ENCODE assay signal across 11 cellular contexts in the genomic region with DNA sequence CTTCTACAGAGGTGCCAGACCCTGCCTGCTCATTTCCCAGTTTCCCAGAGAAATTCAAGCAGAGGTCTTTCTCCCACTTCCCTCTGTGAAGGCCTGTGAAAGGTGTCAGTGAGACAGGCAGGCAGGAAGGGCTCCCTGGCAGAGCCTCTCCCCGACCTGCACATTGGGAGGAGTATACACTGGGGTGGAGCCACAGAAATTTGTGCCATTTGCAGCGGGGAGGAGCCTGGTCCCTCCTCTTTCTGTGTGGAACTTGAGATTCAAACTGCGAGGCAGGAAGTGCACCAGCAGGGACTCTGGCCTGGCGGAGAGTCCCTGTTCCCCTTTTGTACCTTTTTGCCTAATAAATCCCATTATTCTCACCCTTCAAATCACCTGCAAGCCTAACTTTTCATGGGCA. TPM values are rescaled to one million over a fixed set of nuclear protein-coding genes. Genes with fewer than 3 reads are reported as not detected.
A peak's percentile ranks its signal among the peaks of the same experiment; 100 is the strongest.
DNase-seq lines count a peak whose midpoint lies in the region; ATAC-seq lines count a peak whose summit lies in the region.
"Had no signal": no experiment of that assay in that cellular context is flagged by ENCODE, and none has a peak within 500 bp of the region (broad histone marks: within the 10 kb centered on the region; RNA-seq: fewer than 3 reads in every experiment).

No MANE protein-coding gene starts in this region.

- H3K4me3 Mint-ChIP-seq in activated CD4-positive, alpha-beta T cell treated with anti-CD3 and anti-CD28 coated beads, Interleukin-2, amount 10 ng/mL, durations not matched to agents 7 days and 5 days: no peak overlapping the region
- H3K4me3 Mint-ChIP-seq: B cell had no signal

- CTCF ChIA-PET in activated CD4-positive, alpha-beta T cell treated with anti-CD3 and anti-CD28 coated beads, Interleukin-2, amount 10 ng/mL, durations not matched to agents 7 days and 5 days (lab: Charles Lee): no interaction called here

- no peaks in the 10 kb centered on the region for H3K9me3 Mint-ChIP-seq in activated CD4-positive, alpha-beta T cell treated with anti-CD3 and anti-CD28 coated beads, Interleukin-2, amount 10 ng/mL, durations not matched to agents 7 days and 5 days

- no peaks in the 10 kb centered on the region for H3K36me3 Mint-ChIP-seq in activated CD4-positive, alpha-beta T cell treated with anti-CD3 and anti-CD28 coated beads, Interleukin-2, amount 10 ng/mL, durations not matched to agents 7 days and 5 days (ENCODE audit: low read depth)

- H3K27ac Mint-ChIP-seq in activated CD4-positive, alpha-beta T cell treated with anti-CD3 and anti-CD28 coated beads, Interleukin-2, amount 10 ng/mL, durations not matched to agents 7 days and 5 days: no peak overlapping the region
- H3K27ac Mint-ChIP-seq: B cell had no signal

- POLR2A ChIA-PET in activated CD4-positive, alpha-beta T cell treated with anti-CD3 and anti-CD28 coated beads, Interleukin-2, amount 10 ng/mL, durations not matched to agents 7 days and 5 days (lab: Charles Lee): no interaction called here

- ATAC-seq in HG02870 (IDR thresholded peaks at IDR 0.05; ENCODE audit: unreplicated experiment) (peak; percentile 87), sciatic nerve (no peak), GM19455 (IDR thresholded peaks at IDR 0.05; ENCODE audit: unreplicated experiment) (no peak)

- peaks cover 4% of the 10 kb centered on the region for H3K27me3 Mint-ChIP-seq in activated CD4-positive, alpha-beta T cell treated with anti-CD3 and anti-CD28 coated beads, Interleukin-2, amount 10 ng/mL, durations not matched to agents 7 days and 5 days

- peak; percentile 18 for DNase-seq in activated CD4-positive, alpha-beta T cell treated with anti-CD3 and anti-CD28 coated beads, Interleukin-2, amount 10 ng/mL, durations not matched to agents 7 days and 5 days
- no peak for DNase-seq in activated CD4-positive, alpha-beta T cell treated with anti-CD3 and anti-CD28 coated beads for 4 hours
- DNase-seq in RPMI8226 (peak; percentile 44), sciatic nerve (ENCODE audit: low spot score) (peak; percentile 39), NCI-H187 treated with DMSO at 0.1 percent for 48 hours (lab: John Stamatoyannopoulos, UW) (no peak), occipital lobe (lab: John Stamatoyannopoulos, UW) (no peak)

- H3K4me1 Mint-ChIP-seq in activated CD4-positive, alpha-beta T cell treated with anti-CD3 and anti-CD28 coated beads, Interleukin-2, amount 10 ng/mL, durations not matched to agents 7 days and 5 days: no peaks in the 10 kb centered on the region
- H3K4me1 Mint-ChIP-seq: B cell had no signal

- intact Hi-C loops in sciatic nerve (cut with DNase I): loop anchor here (5.0 kb wide), 1 partner anchor 197 kb away; no protein-coding TSS in a partner anchor

RNA-seq across cellular contexts. Expression of a gene that starts 54.6 kb away (rescaled TPM):
- not detected for total RNA-seq in activated CD4-positive, alpha-beta T cell treated with anti-CD3 and anti-CD28 coated beads, Interleukin-2, amount 10 ng/mL, durations not matched to agents 7 days and 5 days
- total RNA-seq in sciatic nerve (0.18 TPM), occipital lobe (not detected)
- total RNA-seq: B cell, dermis microvascular lymphatic vessel endothelial cell, mucosa of gallbladder had no signal

Comparison
In these comparisons a context has a peak if more than half of its experiments do, and no peak if none do; other contexts are left out.
1. DNase-seq: peak in activated CD4-positive, alpha-beta T cell treated with anti-CD3 and anti-CD28 coated beads, Interleukin-2, amount 10 ng/mL, durations not matched to agents 7 days and 5 days (single experiment), RPMI8226 (single experiment) and sciatic nerve (single experiment); none in activated CD4-positive, alpha-beta T cell treated with anti-CD3 and anti-CD28 coated beads for 4 hours (0 of 2), NCI-H187 treated with DMSO at 0.1 percent for 48 hours (single experiment) and occipital lobe (single experiment).